24 cellular contexts compared by ENCODE assay signal in genomic region chr14:72839753-72840390, GRCh38. TPM values are rescaled to one million over a fixed set of nuclear protein-coding genes. Genes with fewer than 3 reads are reported as not detected.
"Had no signal": no experiment of that assay in that cellular context is flagged by ENCODE, and none has a peak within 500 bp of the region (broad histone marks: within the 10 kb centered on the region; RNA-seq: fewer than 3 reads in every experiment).

No MANE protein-coding gene starts in this region.

- H3K36me3 ChIP-seq: colonic mucosa, gastroesophageal sphincter, heart left ventricle, ovary, right atrium auricular region, spleen, suprapubic skin, thyroid gland had no signal

- H3K27ac ChIP-seq: colonic mucosa, epithelial cell of prostate, gastroesophageal sphincter, heart left ventricle, hepatocyte, ovary, right atrium auricular region, skin epidermis, spleen, suprapubic skin, thyroid gland had no signal

- H3K4me1 ChIP-seq: colonic mucosa, gastroesophageal sphincter, right atrium auricular region, spleen, suprapubic skin, thyroid gland had no signal

- H3K27me3 ChIP-seq: colonic mucosa, gastroesophageal sphincter, heart left ventricle, hepatocyte, ovary, right atrium auricular region, spleen, suprapubic skin, thyroid gland had no signal

- ATAC-seq: esophagus mucosa; gastroesophageal sphincter; naive thymus-derived CD4-positive, alpha-beta T cell; stimulated activated naive CD8-positive, alpha-beta T cell treated with anti-CD3 and anti-CD28 coated beads, Interleukin-15, amount 100 ng/mL, for 72 hours had no signal

- FAIRE-seq: kidney had no signal

- H3K4me3 ChIP-seq: colonic mucosa, gastroesophageal sphincter, heart left ventricle, hepatocyte, ovary, right atrium auricular region, skin epidermis, spleen, suprapubic skin, thyroid gland had no signal

- DNase-seq: colonic mucosa; effector CD8-positive, alpha-beta T cell; endodermal cell; foreskin fibroblast; heart left ventricle; kidney; mesenchymal stem cell; midbrain; naive thymus-derived CD4-positive, alpha-beta T cell; nephron progenitor cell; occipital lobe; ovary; spleen; stimulated activated naive CD4-positive, alpha-beta T cell; stimulated activated naive CD8-positive, alpha-beta T cell treated with anti-CD3 and anti-CD28 coated beads, Interleukin-15, amount 100 ng/mL, for 72 hours; thyroid gland; trophoblast cell had no signal

- H3K9me3 ChIP-seq: colonic mucosa, gastroesophageal sphincter, heart left ventricle, ovary, right atrium auricular region, spleen, suprapubic skin, thyroid gland had no signal

RNA-seq across cellular contexts. Expression of gene DPF3, which starts 54.0 kb away (rescaled TPM):
- total RNA-seq: endodermal cell had no signal
